25 cellular contexts compared by ENCODE assay signal in the genomic region with DNA sequence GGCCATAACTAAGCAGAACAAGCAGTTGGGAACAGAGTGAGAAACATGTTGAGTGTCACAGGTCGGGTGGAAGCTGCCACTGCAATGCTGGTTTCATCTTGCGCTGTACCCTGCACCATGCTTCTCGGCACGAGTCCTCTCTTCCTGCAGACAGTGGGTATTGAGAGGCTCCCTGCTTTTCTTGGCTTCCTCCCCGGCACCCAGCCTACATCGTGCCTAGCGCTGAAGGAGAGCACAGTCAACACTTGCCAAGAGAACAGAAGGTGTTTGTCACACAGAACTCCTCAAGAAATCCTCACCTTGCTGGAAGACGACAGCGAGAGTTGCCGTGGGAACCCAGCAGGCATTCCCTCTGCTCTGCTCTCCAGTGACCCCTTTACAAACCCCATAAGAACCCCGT. TPM values are rescaled to one million over a fixed set of nuclear protein-coding genes. Genes with fewer than 3 reads are reported as not detected.
DNase-seq lines count a peak whose midpoint lies in the region; ATAC-seq and TF ChIP-seq lines count a peak whose summit lies in the region.
"Had no signal": no experiment of that assay in that cellular context is flagged by ENCODE, and none has a peak within 500 bp of the region (broad histone marks: within the 10 kb centered on the region; RNA-seq: fewer than 3 reads in every experiment).

No MANE protein-coding gene starts in this region.

- H3K4me3 ChIP-seq in body of pancreas: no peak overlapping the region
- H3K4me3 ChIP-seq: GM23248 had no signal

- TF ChIP-seq CTCF in body of pancreas (IDR thresholded peaks at IDR 0.05): no peak

- H3K36me3 Mint-ChIP-seq in effector memory CD8-positive, alpha-beta T cell (ENCODE audit: insufficient read depth): no peaks in the 10 kb centered on the region
- H3K36me3 Mint-ChIP-seq: CD14-positive monocyte; CD8-positive, alpha-beta memory T cell had no signal

- no peaks in the 10 kb centered on the region for H3K9me3 Mint-ChIP-seq in effector memory CD8-positive, alpha-beta T cell
- H3K9me3 Mint-ChIP-seq: H9 had no signal

- intact Hi-C loops in body of pancreas (cut with DNase I): no loop called here

- ATAC-seq in body of pancreas (no peak), GM19023 (IDR thresholded peaks at IDR 0.05; ENCODE audit: unreplicated experiment) (no peak)
- no peak for ATAC-seq in effector memory CD8-positive, alpha-beta T cell (replicated peaks)

- no peak overlapping the region for H3K27ac Mint-ChIP-seq in effector memory CD8-positive, alpha-beta T cell
- H3K27ac Mint-ChIP-seq: CD14-positive monocyte had no signal

- no peak overlapping the region for H3K4me3 Mint-ChIP-seq in effector memory CD8-positive, alpha-beta T cell
- H3K4me3 Mint-ChIP-seq: CD14-positive monocyte; CD8-positive, alpha-beta memory T cell; H9 had no signal

- no peaks in the 10 kb centered on the region for H3K27me3 ChIP-seq in body of pancreas
- H3K27me3 ChIP-seq: BE2C had no signal

- H3K4me1 Mint-ChIP-seq in effector memory CD8-positive, alpha-beta T cell (ENCODE audit: low read depth in 2 of 2): no peaks in the 10 kb centered on the region
- H3K4me1 Mint-ChIP-seq: CD14-positive monocyte; CD8-positive, alpha-beta memory T cell; H9 had no signal

- peaks cover 8% of the 10 kb centered on the region for H3K4me1 ChIP-seq in body of pancreas
- H3K4me1 ChIP-seq: BE2C had no signal

- H3K27ac ChIP-seq in body of pancreas: no peak overlapping the region
- H3K27ac ChIP-seq: 22Rv1, GM23248, RWPE1 had no signal

- no peaks in the 10 kb centered on the region for H3K36me3 ChIP-seq in body of pancreas (replicated peaks in 1 of 2; ENCODE audit: insufficient read depth in 1 of 2, low read depth in 2 of 2)
- H3K36me3 ChIP-seq: BE2C had no signal

- H3K9me3 ChIP-seq in body of pancreas: no peaks in the 10 kb centered on the region
- H3K9me3 ChIP-seq: BE2C had no signal

- no peaks in the 10 kb centered on the region for H3K27me3 Mint-ChIP-seq in effector memory CD8-positive, alpha-beta T cell
- H3K27me3 Mint-ChIP-seq: CD8-positive, alpha-beta memory T cell had no signal

- TF ChIP-seq POLR2A in body of pancreas (IDR thresholded peaks at IDR 0.05): no peak

- WGBS in body of pancreas, 2 donors: 28 to 47% methylated on average over 8 to 11 of the region's 11 CpGs

- DNase-seq in DMS79 treated with DMSO at 0.1 percent for 48 hours (lab: John Stamatoyannopoulos, UW): peak; percentile 7
- no peak for DNase-seq in DMS79 (lab: John Stamatoyannopoulos, UW)
- peak; percentile 13 to 56 (median 24) for DNase-seq in body of pancreas
- DNase-seq in inferior parietal cortex (ENCODE audit: extremely low spot score): peak; percentile 48
- DNase-seq in putamen (ENCODE audit: low spot score): peak; percentile 9
- no peak for DNase-seq in effector memory CD8-positive, alpha-beta T cell
- no peak for DNase-seq in HK-2 (ENCODE audit: unreplicated experiment)
- DNase-seq: BE2C; CD8-positive, alpha-beta memory T cell; DMS 273 treated with DMSO at 0.1 percent for 48 hours; GM23248; H9; KBM-7; MV-4-11; NCI-H1105; NCI-H1436 treated with DMSO at 0.1 percent for 48 hours; NCI-H187 treated with DMSO at 0.1 percent for 48 hours; NCI-H2227 treated with DMSO at 0.1 percent for 48 hours; NCI-H526 treated with DMSO at 0.1 percent for 48 hours; SHP77 had no signal

RNA-seq across cellular contexts. Expression of a gene that starts 53.6 kb away (rescaled TPM):
- total RNA-seq in body of pancreas: 10 to 100 TPM in 1 of 2 donors, 1 to 10 TPM in 1; 8.6 to 13.2 TPM
- total RNA-seq: NCI-H460 had no signal

RNA-seq across cellular contexts. Expression of a gene that starts 56.2 kb away (rescaled TPM):
- total RNA-seq in body of pancreas: 10 to 100 TPM; 18.4 to 30.0 TPM

Comparison
In these comparisons a context has a peak if more than half of its experiments do, and no peak if none do; other contexts are left out.
1. DNase-seq: peak in DMS79 treated with DMSO at 0.1 percent for 48 hours (single experiment), body of pancreas (4 of 4), inferior parietal cortex (single experiment) and putamen (single experiment); none in DMS79 (single experiment), effector memory CD8-positive, alpha-beta T cell (0 of 3) and HK-2 (single experiment).